ENCODE assay signal across 8 cellular contexts in genomic region chr9:33524431-33524947, GRCh38. TPM values are rescaled to one million over a fixed set of nuclear protein-coding genes. Genes with fewer than 3 reads are reported as not detected.
DNase-seq lines count a peak whose midpoint lies in the region; ATAC-seq and TF ChIP-seq lines count a peak whose summit lies in the region.

No MANE protein-coding gene starts in this region.

- TF ChIP-seq CTCF in prostate gland (IDR thresholded peaks at IDR 0.05) (no peak), ascending aorta (IDR thresholded peaks at IDR 0.05) (no peak)

- CTCF ChIA-PET in T-cell (lab: Charles Lee) = interaction anchor here (0.6 to 0.7 kb wide), 3 partner anchors 56 to 649 kb away, joined by 3 to 6 read pairs (median 5); no protein-coding TSS in a partner anchor

- peaks cover 0 to 3% of the 10 kb centered on the region in 2 donors for H3K9me3 ChIP-seq in esophagus (ENCODE audit: control insufficient read depth in 2 of 2, insufficient read depth in 1 of 2, low read depth in 1 of 2, low read length in 1 of 2)
- H3K9me3 ChIP-seq in prostate gland = no peaks in the 10 kb centered on the region
- H3K9me3 ChIP-seq in ascending aorta = no peaks in the 10 kb centered on the region

- peaks cover 42 to 54% of the 10 kb centered on the region in 2 donors for H3K27me3 Mint-ChIP-seq in T-cell

- H3K27me3 ChIP-seq in esophagus (ENCODE audit: control insufficient read depth in 1 of 2, insufficient read depth in 2 of 2, low read length in 2 of 2) = no peaks in the 10 kb centered on the region
- H3K27me3 ChIP-seq in prostate gland (replicated peaks; ENCODE audit: insufficient read depth) = no peaks in the 10 kb centered on the region
- H3K27me3 ChIP-seq in ascending aorta = no peaks in the 10 kb centered on the region

- intact Hi-C loops in prostate gland (cut with DNase I) (no loop called here), ascending aorta (cut with DNase I) (no loop called here)

- no peaks in the 10 kb centered on the region for H3K36me3 ChIP-seq in esophagus (ENCODE audit: control insufficient read depth in 2 of 2, insufficient read depth in 2 of 2, low read length in 1 of 2)
- no peaks in the 10 kb centered on the region for H3K36me3 ChIP-seq in prostate gland
- no peaks in the 10 kb centered on the region for H3K36me3 ChIP-seq in ascending aorta

- peak; percentile 13 to 55 (median 42) for ATAC-seq in T-cell (replicated peaks in 1 of 4)
- no peak for ATAC-seq in HG02884 (IDR thresholded peaks at IDR 0.05; ENCODE audit: unreplicated experiment)

- POLR2A ChIA-PET in T-cell (lab: Charles Lee) = no interaction called here

- H3K36me3 Mint-ChIP-seq in T-cell = no peaks in the 10 kb centered on the region

- H3K9me3 Mint-ChIP-seq in T-cell = no peaks in the 10 kb centered on the region

- H3K4me3 ChIP-seq in esophagus (ENCODE audit: low read depth in 1 of 2, low read length in 2 of 2) (peak overlapping the region; percentile 61 to 62), prostate gland (peak overlapping the region; percentile 39 to 52), ascending aorta (peak overlapping the region in 1 of 2 donors; percentile 41)

- H3K27ac ChIP-seq in esophagus (ENCODE audit: low read depth in 2 of 2, low read length in 1 of 2) = peak overlapping the region; percentile 47 to 68
- peak overlapping the region; percentile 75 to 76 for H3K27ac ChIP-seq in prostate gland
- H3K27ac ChIP-seq in ascending aorta = no peak overlapping the region

- H3K27ac Mint-ChIP-seq in T-cell = no peak overlapping the region

- WGBS in esophagus, 2 donors = 3 to 7% methylated on average over 38 of the region's 38 CpGs
- WGBS in prostate gland = 3% methylated on average over 38 of the region's 38 CpGs

- DNase-seq in NCI-H748 (lab: John Stamatoyannopoulos, UW; ENCODE audit: unreplicated experiment) = peak; percentile 68
- no peak for DNase-seq in NCI-H748 treated with DMSO at 0.1 percent for 48 hours (lab: John Stamatoyannopoulos, UW)
- DNase-seq in T-cell = peak in 1 of 34 experiments; percentile 2
- peak; percentile 26 for DNase-seq in prostate gland (ENCODE audit: low spot score)
- DNase-seq in NCI-H1436 treated with DMSO at 0.1 percent for 48 hours (lab: John Stamatoyannopoulos, UW) = no peak
- DNase-seq in ascending aorta (ENCODE audit: low spot score in 2 of 2) = no peak

- peaks cover 7 to 13% (median 13%) of the 10 kb centered on the region in 3 donors for H3K4me1 Mint-ChIP-seq in T-cell

- no peak for TF ChIP-seq POLR2A in prostate gland (IDR thresholded peaks at IDR 0.05)

- H3K4me1 ChIP-seq in esophagus (ENCODE audit: control insufficient read depth in 2 of 2, insufficient read depth in 2 of 2, low read length in 1 of 2) (peaks cover 0 to 2% of the 10 kb centered on the region in 2 donors), prostate gland (replicated peaks) (no peaks in the 10 kb centered on the region), ascending aorta (peaks cover 0 to 11% of the 10 kb centered on the region in 2 donors)

- peak overlapping the region; percentile 73 to 83 (median 78) for H3K4me3 Mint-ChIP-seq in T-cell

RNA-seq across cellular contexts. Expression of gene ANKRD18B, which starts 0.4 kb away (rescaled TPM):
- total RNA-seq in T-cell (1 to 10 TPM in 3 of 5 donors, under 1 TPM in 1, not detected in 1; 0.76 to 2.6 (median 1.9) TPM), prostate gland (10 to 100 TPM in 1 of 2 donors, 1 to 10 TPM in 1; 3.4 to 21.6 TPM), ascending aorta (not detected)
- 1 to 10 TPM; 1.6 to 7.2 TPM for polyA plus RNA-seq in esophagus

RNA-seq across cellular contexts. Expression of gene NOL6, which starts 50.8 kb away (rescaled TPM):
- total RNA-seq in T-cell (10 to 100 TPM; 35.1 to 57.6 (median 47.1) TPM), prostate gland (10 to 100 TPM; 28.6 to 30.9 TPM), ascending aorta (28.6 TPM)
- polyA plus RNA-seq in esophagus = 10 to 100 TPM; 25.2 to 29.2 TPM

Comparison
In these comparisons a context has a peak if more than half of its experiments do, and no peak if none do; other contexts are left out.
1. DNase-seq: peak in NCI-H748 (single experiment) and prostate gland (single experiment); none in NCI-H748 treated with DMSO at 0.1 percent for 48 hours (single experiment), NCI-H1436 treated with DMSO at 0.1 percent for 48 hours (single experiment) and ascending aorta (0 of 2).
2. H3K27ac ChIP-seq: peak in esophagus (2 of 2) and prostate gland (2 of 2); none in ascending aorta (0 of 2).